Comparison of ENCODE assay signal across 15 cellular contexts in genomic region chr15:37061996-37062395, GRCh38. TPM values are rescaled to one million over a fixed set of nuclear protein-coding genes. Genes with fewer than 3 reads are reported as not detected.
DNase-seq lines count a peak whose midpoint lies in the region; ATAC-seq and TF ChIP-seq lines count a peak whose summit lies in the region.
"Had no signal": no experiment of that assay in that cellular context is flagged by ENCODE, and none has a peak within 500 bp of the region (broad histone marks: within the 10 kb centered on the region; RNA-seq: fewer than 3 reads in every experiment).

No MANE protein-coding gene starts in this region.

- H3K4me2 ChIP-seq in neural cell (ENCODE audit: low read length), result no peak overlapping the region

- peaks cover 10% of the 10 kb centered on the region for H3F3A ChIP-seq in neural cell (ENCODE audit: insufficient read depth, low read length, poor library complexity, severe bottlenecking)

- DNase-seq in Calu3 (peak; percentile 24), HT-29 (ENCODE audit: low spot score) (peak; percentile 60), epithelial cell of esophagus (ENCODE audit: low read depth) (peak; percentile 58), NK-92 (lab: John Stamatoyannopoulos, UW; ENCODE audit: unreplicated experiment) (no peak), T1000 (lab: John Stamatoyannopoulos, UW) (no peak)
- DNase-seq: ACHN, AML-193, NCI-H1417 treated with DMSO at 0.1 percent for 48 hours, NCI-H2029, NCI-H2171, SHP77 treated with DMSO at 0.1 percent for 48 hours had no signal

- H3K9me2 ChIP-seq in neural cell (ENCODE audit: insufficient read depth, low read length), result no peaks in the 10 kb centered on the region

- no peak overlapping the region for H3K27ac Mint-ChIP-seq in Calu3 (ENCODE audit: unreplicated experiment)
- H3K27ac Mint-ChIP-seq: CD14-positive monocyte had no signal

- H3K27me3 ChIP-seq in neural cell (ENCODE audit: insufficient read depth, low read depth, low read length), result no peaks in the 10 kb centered on the region

- no peaks in the 10 kb centered on the region for H3K27me3 Mint-ChIP-seq in Calu3 (ENCODE audit: unreplicated experiment)

- no peak overlapping the region for H3K4me3 Mint-ChIP-seq in Calu3 (ENCODE audit: low read depth, unreplicated experiment)
- H3K4me3 Mint-ChIP-seq: CD14-positive monocyte had no signal

- H3K36me3 ChIP-seq in neural cell (ENCODE audit: insufficient read depth, low read length), result peaks cover 29% of the 10 kb centered on the region

- TF ChIP-seq EP300 in neural cell (conservative IDR thresholded peaks at IDR 0.05; ENCODE audit: poor library complexity, severe bottlenecking), result no peak

- no peaks in the 10 kb centered on the region for H3K9me3 Mint-ChIP-seq in Calu3 (ENCODE audit: low read depth, unreplicated experiment)

- no peak overlapping the region for H3K27ac ChIP-seq in neural cell (ENCODE audit: low read length)

- ATAC-seq in GM21515 (IDR thresholded peaks at IDR 0.05; ENCODE audit: unreplicated experiment), result no peak
- ATAC-seq: SK-N-SH treated with all-trans-retinoic acid at 6 μM for 48 hours had no signal

- no peaks in the 10 kb centered on the region for H3K9me3 ChIP-seq in neural cell (ENCODE audit: low read length)

- no peak overlapping the region for H3K4me3 ChIP-seq in epithelial cell of esophagus (ENCODE audit: low read length)
- no peak overlapping the region for H3K4me3 ChIP-seq in neural cell (ENCODE audit: low read length)

- no peak overlapping the region for H3K9ac ChIP-seq in neural cell (ENCODE audit: low read length)

- CTCF ChIA-PET in Calu3 (lab: Charles Lee), result no interaction called here

- intact Hi-C loops in Calu3 (cut with micrococcal nuclease; ENCODE audit: unreplicated experiment), result no loop called here

- H3K79me2 ChIP-seq in neural cell (replicated peaks; ENCODE audit: insufficient read depth, low read length), result peaks cover 98% of the 10 kb centered on the region

- no peaks in the 10 kb centered on the region for H3K4me1 Mint-ChIP-seq in Calu3 (ENCODE audit: low read depth, unreplicated experiment)
- H3K4me1 Mint-ChIP-seq: CD14-positive monocyte had no signal

- H4K20me1 ChIP-seq in neural cell (ENCODE audit: insufficient read depth), result peaks cover 92% of the 10 kb centered on the region

- no peak for TF ChIP-seq CTCF in Calu3 (IDR thresholded peaks at IDR 0.05; ENCODE audit: unreplicated experiment)
- no peak for TF ChIP-seq CTCF in epithelial cell of esophagus (IDR thresholded peaks at IDR 0.05; ENCODE audit: insufficient read depth, low read depth, low read length, missing control alignments)
- TF ChIP-seq CTCF in neural cell (IDR thresholded peaks at IDR 0.05; ENCODE audit: poor library complexity, severe bottlenecking), result no peak

- H2AFZ ChIP-seq in neural cell (ENCODE audit: low read depth, low read length), result no peak overlapping the region

- no peaks in the 10 kb centered on the region for H3K36me3 Mint-ChIP-seq in Calu3 (ENCODE audit: insufficient read depth, unreplicated experiment)
- H3K36me3 Mint-ChIP-seq: CD14-positive monocyte had no signal

- no TSS peak for BruUV-seq in Calu3 (replicated peaks; lab: Mats Ljungman, UMichigan)

- no peak for TF ChIP-seq RAD21 in neural cell (conservative IDR thresholded peaks at IDR 0.05)

TF ChIP-seq in neural cell, 6 proteins besides CTCF, POLR2A, EP300 and RAD21:
- peak; percentile 7 for TF ChIP-seq POLR2AphosphoS5 (IDR thresholded peaks at IDR 0.05)
- no peak for TF ChIP-seq SMC3 (conservative IDR thresholded peaks at IDR 0.05; ENCODE audit: poor library complexity)

RNA-seq across cellular contexts. Expression of gene MEIS2, which starts 38.4 kb away (rescaled TPM):
- 23.1 and 24.5 TPM in 2 replicates for total RNA-seq in Calu3 (2022)
- total RNA-seq in HT-29 (2014; rRNA removed; shearing (Covaris generic)), result 50.1 and 59.3 TPM in 2 replicates
- polyA plus RNA-seq in neural cell, result 825 and 939 TPM in 2 replicates
- 1,509 and 1,681 TPM in 2 replicates for polyA minus RNA-seq in neural cell
- polyA plus RNA-seq: CD14-positive monocyte had no signal

Comparison
In these comparisons a context has a peak if more than half of its experiments do, and no peak if none do; other contexts are left out.
1. DNase-seq: peak in Calu3 (single experiment), HT-29 (single experiment) and epithelial cell of esophagus (single experiment); none in NK-92 (single experiment) and T1000 (single experiment).